ENCODE assay signal across 9 cellular contexts in the genomic region with DNA sequence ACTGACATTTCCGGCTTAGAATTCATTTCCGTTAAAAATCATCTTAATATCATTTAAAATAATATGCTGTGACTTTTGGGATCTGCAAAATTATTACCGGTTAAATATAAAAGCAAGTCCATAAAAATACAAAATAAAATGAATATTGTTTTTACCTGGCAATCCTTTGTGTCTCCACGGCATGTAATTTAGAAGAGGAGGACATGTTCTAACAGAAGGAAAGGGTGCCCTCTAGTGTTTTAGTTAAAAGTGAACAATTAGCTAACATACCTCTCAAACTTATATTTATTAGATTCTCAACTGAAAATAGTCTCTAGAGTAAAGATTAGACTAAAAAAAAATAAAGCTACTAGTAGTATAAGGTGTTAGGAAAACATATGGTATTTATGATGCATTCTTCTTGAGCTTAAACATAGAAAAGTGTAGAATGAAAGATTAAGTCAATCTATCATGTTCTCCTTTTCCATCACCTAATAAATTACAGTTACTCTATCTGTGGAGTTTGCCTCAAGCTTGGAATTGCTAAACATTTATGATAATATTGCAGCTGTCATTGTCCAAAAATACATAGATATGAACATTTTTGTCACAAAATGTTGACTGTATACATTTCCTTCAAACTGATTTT.
DNase-seq lines count a peak whose midpoint lies in the region; ATAC-seq and TF ChIP-seq lines count a peak whose summit lies in the region.
"Had no signal": no experiment of that assay in that cellular context is flagged by ENCODE, and none has a peak within 500 bp of the region (broad histone marks: within the 10 kb centered on the region; RNA-seq: fewer than 3 reads in every experiment).

No MANE protein-coding gene starts in this region.

- H2AFZ ChIP-seq in hepatocyte = no peak overlapping the region

- H3K4me1 ChIP-seq in hepatocyte (ENCODE audit: insufficient read depth) (no peaks in the 10 kb centered on the region), tibial artery (no peaks in the 10 kb centered on the region)

- H3K9me3 Mint-ChIP-seq in stimulated activated memory B cell treated with anti-CD40 and anti-IgM and Interleukin-4, amounts not matched to agents 10 μg/mL and 1 μg/mL and 100 μg/mL, for 72 hours = peaks cover 12% of the 10 kb centered on the region
- H3K9me3 Mint-ChIP-seq in CD4-positive, alpha-beta T cell = peaks cover 2% of the 10 kb centered on the region

- no peaks in the 10 kb centered on the region for H3K36me3 Mint-ChIP-seq in stimulated activated memory B cell treated with anti-CD40 and anti-IgM and Interleukin-4, amounts not matched to agents 10 μg/mL and 1 μg/mL and 100 μg/mL, for 72 hours
- H3K36me3 Mint-ChIP-seq in CD4-positive, alpha-beta T cell (ENCODE audit: low read depth) = no peaks in the 10 kb centered on the region

- POLR2A ChIA-PET in CD4-positive, alpha-beta T cell (lab: Charles Lee) = interaction anchor here (0.6 kb wide), 1 partner anchor 22 kb away, joined by 4 read pairs; no protein-coding TSS in a partner anchor

- DNase-seq in EL (peak; percentile 23), NCI-H146 treated with DMSO at 0.1 percent for 48 hours (lab: John Stamatoyannopoulos, UW; ENCODE audit: unreplicated experiment) (peak; percentile 20), amniotic stem cell (lab: John Stamatoyannopoulos, UW) (peak; percentile 48), hepatocyte (ENCODE audit: low spot score) (peak; percentile 77), tibial artery (no peak)
- DNase-seq in CD4-positive, alpha-beta T cell = no peak
- DNase-seq: activated B cell treated with CpG ODN at 0.5 μM for 24 hours had no signal

- H3K27me3 ChIP-seq in hepatocyte = no peaks in the 10 kb centered on the region
- H3K27me3 ChIP-seq in tibial artery = no peaks in the 10 kb centered on the region
- H3K27me3 ChIP-seq in CD4-positive, alpha-beta T cell (ENCODE audit: control insufficient read depth, insufficient read depth, low read length) = no peaks in the 10 kb centered on the region

- no peak overlapping the region for H3K4me3 ChIP-seq in hepatocyte
- no peak overlapping the region for H3K4me3 ChIP-seq in tibial artery

- no peaks in the 10 kb centered on the region for H3K9me2 ChIP-seq in hepatocyte (replicated peaks; ENCODE audit: insufficient read depth)

- H4K20me1 ChIP-seq in hepatocyte (ENCODE audit: insufficient read depth, poor library complexity, severe bottlenecking) = no peaks in the 10 kb centered on the region

- no peak overlapping the region for H3K4me2 ChIP-seq in hepatocyte

- ATAC-seq in HG02571 (IDR thresholded peaks at IDR 0.05; ENCODE audit: unreplicated experiment) = peak; percentile 72
- no peak for ATAC-seq in stimulated activated memory B cell treated with anti-CD40 and anti-IgM and Interleukin-4, amounts not matched to agents 10 μg/mL and 1 μg/mL and 100 μg/mL, for 72 hours
- ATAC-seq in CD4-positive, alpha-beta T cell (ENCODE audit: poor library complexity) = no peak

- intact Hi-C loops in tibial artery (cut with DNase I; ENCODE audit: low total_unique reads) = no loop called here
- intact Hi-C loops in CD4-positive, alpha-beta T cell (cut with DNase I, micrococcal nuclease) = no loop called here

- 38% methylated on average over 4 of the region's 4 CpGs for WGBS in hepatocyte (ENCODE audit: low lambda C conversion rate, missing lambda C conversion rate)

- TF ChIP-seq CTCF in hepatocyte (IDR thresholded peaks at IDR 0.05; ENCODE audit: poor library complexity) (peak; percentile 77), tibial artery (IDR thresholded peaks at IDR 0.05) (peak; percentile 48 to 53)
- no peak for TF ChIP-seq CTCF in CD4-positive, alpha-beta T cell (IDR thresholded peaks at IDR 0.05)

- no peak overlapping the region for H3K4me3 Mint-ChIP-seq in stimulated activated memory B cell treated with anti-CD40 and anti-IgM and Interleukin-4, amounts not matched to agents 10 μg/mL and 1 μg/mL and 100 μg/mL, for 72 hours
- H3K4me3 Mint-ChIP-seq in CD4-positive, alpha-beta T cell = no peak overlapping the region
- H3K4me3 Mint-ChIP-seq: activated B cell treated with CpG ODN at 0.5 μM for 24 hours had no signal

- H3K36me3 ChIP-seq in hepatocyte (replicated peaks; ENCODE audit: insufficient read depth, low read depth) (no peaks in the 10 kb centered on the region), tibial artery (no peaks in the 10 kb centered on the region)

- H3K9me3 ChIP-seq in hepatocyte (ENCODE audit: low read depth) (no peaks in the 10 kb centered on the region), tibial artery (peaks cover 0 to 10% (median 2%) of the 10 kb centered on the region in 3 donors)
- H3K9me3 ChIP-seq in CD4-positive, alpha-beta T cell (ENCODE audit: control insufficient read depth, low read length) = peaks cover 7% of the 10 kb centered on the region

- H3K27ac ChIP-seq in hepatocyte (no peak overlapping the region), tibial artery (no peak overlapping the region)
- H3K27ac ChIP-seq in CD4-positive, alpha-beta T cell (ENCODE audit: low read depth, low read length) = no peak overlapping the region

- CTCF ChIA-PET in CD4-positive, alpha-beta T cell (lab: Charles Lee) = no interaction called here

- H3K4me1 Mint-ChIP-seq in stimulated activated memory B cell treated with anti-CD40 and anti-IgM and Interleukin-4, amounts not matched to agents 10 μg/mL and 1 μg/mL and 100 μg/mL, for 72 hours = no peaks in the 10 kb centered on the region
- H3K4me1 Mint-ChIP-seq in CD4-positive, alpha-beta T cell (ENCODE audit: low read depth) = no peaks in the 10 kb centered on the region
- H3K4me1 Mint-ChIP-seq: activated B cell treated with CpG ODN at 0.5 μM for 24 hours had no signal

- H3K27ac Mint-ChIP-seq in stimulated activated memory B cell treated with anti-CD40 and anti-IgM and Interleukin-4, amounts not matched to agents 10 μg/mL and 1 μg/mL and 100 μg/mL, for 72 hours = no peak overlapping the region
- no peak overlapping the region for H3K27ac Mint-ChIP-seq in CD4-positive, alpha-beta T cell
- H3K27ac Mint-ChIP-seq: activated B cell treated with CpG ODN at 0.5 μM for 24 hours had no signal

- no peaks in the 10 kb centered on the region for H3K27me3 Mint-ChIP-seq in stimulated activated memory B cell treated with anti-CD40 and anti-IgM and Interleukin-4, amounts not matched to agents 10 μg/mL and 1 μg/mL and 100 μg/mL, for 72 hours
- no peaks in the 10 kb centered on the region for H3K27me3 Mint-ChIP-seq in CD4-positive, alpha-beta T cell
- H3K27me3 Mint-ChIP-seq: activated B cell treated with CpG ODN at 0.5 μM for 24 hours had no signal

- H3K79me2 ChIP-seq in hepatocyte = no peaks in the 10 kb centered on the region

Comparison
In these comparisons a context has a peak if more than half of its experiments do, and no peak if none do; other contexts are left out.
1. DNase-seq: peak in EL (single experiment), NCI-H146 treated with DMSO at 0.1 percent for 48 hours (single experiment), amniotic stem cell (single experiment) and hepatocyte (single experiment); none in tibial artery (0 of 2) and CD4-positive, alpha-beta T cell (0 of 10).